ENCODE assay signal across 1 cellular context in genomic region chr16:49280861-49281331, GRCh38.
TF ChIP-seq lines count a peak whose summit lies in the region.

No MANE protein-coding gene starts in this region.

TF ChIP-seq in endothelial cell of umbilical vein, 7 proteins besides CTCF, POLR2A, EP300 and RAD21:
- TF ChIP-seq MAX (IDR thresholded peaks at IDR 0.05; ENCODE audit: insufficient read depth, insufficient read length), result no peak
- TF ChIP-seq EZH2 (IDR thresholded peaks at IDR 0.05; ENCODE audit: borderline replicate concordance, low read depth, low read length, severe bottlenecking), result peak; percentile 40
